In the genomic region with DNA sequence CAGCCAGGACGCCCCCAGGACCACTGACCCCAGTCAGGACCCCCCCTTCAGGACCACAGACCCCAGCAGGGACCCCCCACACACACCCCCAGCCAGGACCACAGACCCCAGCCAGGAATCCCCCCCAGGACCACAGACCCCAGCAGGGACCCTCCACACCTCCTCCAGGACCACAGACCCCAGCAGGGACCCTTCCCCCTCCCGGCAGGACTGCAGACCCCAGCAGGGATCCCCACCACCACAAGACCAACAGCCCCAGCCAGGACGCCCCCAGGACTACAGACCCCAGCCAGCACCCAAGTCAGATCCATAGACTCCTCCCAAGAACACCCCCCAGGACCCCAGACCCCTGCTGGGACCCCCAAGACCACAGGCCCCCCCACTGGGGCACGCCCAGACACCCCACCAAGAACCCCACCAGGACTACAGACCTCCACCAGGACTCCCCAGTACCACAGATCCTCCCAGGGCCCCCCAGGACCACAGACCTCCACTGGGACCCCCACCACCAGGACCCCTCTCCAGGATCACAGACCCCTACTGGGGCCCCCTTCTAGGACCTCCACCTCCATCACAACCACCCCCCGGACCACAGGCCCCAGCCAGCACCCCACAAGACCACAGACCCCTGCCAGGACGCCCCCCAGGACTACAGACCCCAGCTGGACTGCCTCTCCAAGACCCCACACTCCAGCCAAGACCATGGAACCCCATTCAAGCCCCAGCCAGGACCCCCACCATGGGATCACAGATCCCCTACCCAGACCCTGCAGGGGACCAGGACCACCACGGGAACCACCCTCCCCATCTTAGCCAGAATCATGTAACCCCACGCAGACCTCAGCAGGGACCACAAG, we compare ENCODE assay signal across 9 cellular contexts. TPM values are rescaled to one million over a fixed set of nuclear protein-coding genes. Genes with fewer than 3 reads are reported as not detected.
DNase-seq lines count a peak whose midpoint lies in the region; ATAC-seq and TF ChIP-seq lines count a peak whose summit lies in the region.
"Had no signal": no experiment of that assay in that cellular context is flagged by ENCODE, and none has a peak within 500 bp of the region (broad histone marks: within the 10 kb centered on the region; RNA-seq: fewer than 3 reads in every experiment).

No MANE protein-coding gene starts in this region.

- H3K27me3 ChIP-seq in ACC112 (ENCODE audit: insufficient read depth, low read length) (no peaks in the 10 kb centered on the region), H7 (ENCODE audit: control insufficient read depth, insufficient read depth, low read length) (no peaks in the 10 kb centered on the region), brain microvascular endothelial cell (replicated peaks) (no peaks in the 10 kb centered on the region)

- no peak overlapping the region for H2AFZ ChIP-seq in ACC112 (ENCODE audit: low read length, unreplicated experiment)

- H3K36me3 Mint-ChIP-seq in mesothelial cell of epicardium: no peaks in the 10 kb centered on the region

- peak overlapping the region; percentile 63 for H3K4me3 Mint-ChIP-seq in mesothelial cell of epicardium

- TF ChIP-seq CTCF in brain microvascular endothelial cell (IDR thresholded peaks at IDR 0.05; ENCODE audit: low read depth, low read length, missing control alignments): no peak
- no peak for TF ChIP-seq CTCF in mesothelial cell of epicardium (IDR thresholded peaks at IDR 0.05; ENCODE audit: unreplicated experiment)

- H3K27me3 Mint-ChIP-seq in mesothelial cell of epicardium (ENCODE audit: low read depth): no peaks in the 10 kb centered on the region

- H3K4me3 ChIP-seq in ACC112 (ENCODE audit: low read depth, low read length) (peak overlapping the region; percentile 98), H7 (ENCODE audit: insufficient read depth, low read depth, low read length) (peak overlapping the region; percentile 69), brain microvascular endothelial cell (ENCODE audit: low read depth, low read length) (peak overlapping the region; percentile 72)

- ATAC-seq in HG02852 (IDR thresholded peaks at IDR 0.05; ENCODE audit: unreplicated experiment) (no peak), HG03571 (IDR thresholded peaks at IDR 0.05; ENCODE audit: unreplicated experiment) (no peak), HG02763 (IDR thresholded peaks at IDR 0.05; ENCODE audit: unreplicated experiment) (no peak)

- intact Hi-C loops in posterior cingulate gyrus (cut with DNase I): no loop called here

- H3K27ac ChIP-seq in ACC112 (ENCODE audit: low read depth, low read length) (no peak overlapping the region), brain microvascular endothelial cell (no peak overlapping the region)

- peaks cover 35% of the 10 kb centered on the region for H3K4me1 Mint-ChIP-seq in mesothelial cell of epicardium

- H3K9me3 Mint-ChIP-seq in mesothelial cell of epicardium: no peaks in the 10 kb centered on the region

- in situ Hi-C loops in brain microvascular endothelial cell (cut with HindIII; ENCODE audit: low pct_ligation_motif_present, low sequenced_read_pairs): no loop called here

- H3K27ac Mint-ChIP-seq in mesothelial cell of epicardium: peak overlapping the region; percentile 79

- DNase-seq in H7: peak; percentile 64
- DNase-seq in brain microvascular endothelial cell: no peak
- DNase-seq in mesothelial cell of epicardium (ENCODE audit: low spot score in 2 of 2, unreplicated experiment in 2 of 2): no peak
- no peak for DNase-seq in posterior cingulate gyrus
- DNase-seq: NCI-H526 had no signal

- H3K36me3 ChIP-seq in ACC112 (ENCODE audit: insufficient read depth, low read length) (peaks cover 3% of the 10 kb centered on the region; the same call in 1 of the 2 replicates), H7 (replicated peaks; ENCODE audit: control insufficient read depth, insufficient read depth, low read length) (no peaks in the 10 kb centered on the region), brain microvascular endothelial cell (replicated peaks) (no peaks in the 10 kb centered on the region)

- H3K79me2 ChIP-seq in ACC112 (ENCODE audit: control insufficient read depth, insufficient read depth, low read length, unreplicated experiment): peaks cover 37% of the 10 kb centered on the region

- H3K4me1 ChIP-seq in ACC112 (ENCODE audit: control insufficient read depth, insufficient read depth, low read length, unreplicated experiment): peaks cover 26% of the 10 kb centered on the region

RNA-seq across cellular contexts. Expression of a gene that starts 0.7 kb away (rescaled TPM):
- 25.5 and 29.6 TPM in 2 replicates for total RNA-seq in H7 (2014; rRNA removed; shearing (Covaris generic))
- 43.5 to 46.0 TPM (median 44.3 TPM) in 3 replicates for total RNA-seq in mesothelial cell of epicardium

RNA-seq across cellular contexts. Expression of a gene that starts 0.7 kb away (rescaled TPM):
- 55.4 and 59.1 TPM in 2 replicates for total RNA-seq in H7 (2014; rRNA removed; shearing (Covaris generic))
- 42.5 to 46.3 TPM (median 46.1 TPM) in 3 replicates for total RNA-seq in mesothelial cell of epicardium
